In genomic region chr14:100294963-100295330, GRCh38 we compare ENCODE assay signal across 32 cellular contexts.
A peak's percentile ranks its signal among the peaks of the same experiment; 100 is the strongest.
DNase-seq lines count a peak whose midpoint lies in the region; ATAC-seq lines count a peak whose summit lies in the region.
"Had no signal": no experiment of that assay in that cellular context is flagged by ENCODE, and none has a peak within 500 bp of the region (broad histone marks: within the 10 kb centered on the region; RNA-seq: fewer than 3 reads in every experiment).

No MANE protein-coding gene starts in this region.

- DNase-seq in HuH-7.5 (ENCODE audit: low spot score) (peak; percentile 7), islet precursor cell (peak; percentile 40), T-helper 2 cell (no peak), NCI-H2081 (lab: John Stamatoyannopoulos, UW) (no peak), NCI-H2171 (lab: John Stamatoyannopoulos, UW) (no peak)
- no peak for DNase-seq in stimulated activated effector memory CD8-positive, alpha-beta T cell treated with anti-CD3 and anti-CD28 coated beads, Interleukin-12 subunit alpha, Interleukin-12 subunit beta, amount 100 ng/mL, for 72 hours (ENCODE audit: low spot score in 2 of 2)
- DNase-seq: activated CD4-positive, alpha-beta T cell treated with anti-CD3 and anti-CD28 coated beads, Interleukin-2, amount 50 U/mL, for 48 hours; activated CD8-positive, alpha-beta memory T cell treated with anti-CD3 and anti-CD28 coated beads, Interleukin-2, amount 50 U/mL, for 48 hours; body of pancreas; CD4-positive, CD25-positive, alpha-beta regulatory T cell; DND-41; effector CD4-positive, alpha-beta T cell; esophagus squamous epithelium; foreskin melanocyte; KBM-7; MM.1S; naive B cell; NCI-H2029; NCI-H345; small intestine; stimulated activated CD4-positive, alpha-beta T cell treated with anti-CD3 and anti-CD28 coated beads, Interleukin-1b, Interleukin-23, amount 100 ng/mL, for 48 hours; T-helper 1 cell had no signal

- peak overlapping the region; percentile 73 to 97 (median 86) for H3K4me2 ChIP-seq in BLaER1 treated with 17β-estradiol and CSF1 and Interleukin-3, amounts not matched to agents 10 nM and 100 nM
- H3K4me2 ChIP-seq: hepatocyte had no signal

- peak overlapping the region; percentile 34 to 81 (median 62); a peak in 18 of 22 replicates for H3K9ac ChIP-seq in BLaER1 treated with 17β-estradiol and CSF1 and Interleukin-3, amounts not matched to agents 10 nM and 100 nM
- no peak overlapping the region for H3K9ac ChIP-seq in stomach smooth muscle (ENCODE audit: low read length in 2 of 2)
- H3K9ac ChIP-seq: GM23248 had no signal

- ATAC-seq in stimulated activated effector memory CD8-positive, alpha-beta T cell treated with anti-CD3 and anti-CD28 coated beads, Interleukin-12 subunit alpha, Interleukin-12 subunit beta, amount 100 ng/mL, for 72 hours: no peak
- ATAC-seq: activated CD4-positive, CD25-positive, alpha-beta regulatory T cell treated with anti-CD3 and anti-CD28 coated beads, Interleukin-2, amount 50 U/mL, for 24 hours; left lung had no signal

- peaks cover 99 to 100% (median 100%) of the 10 kb centered on the region in 10 experiments for H3K4me1 ChIP-seq in BLaER1 treated with 17β-estradiol and CSF1 and Interleukin-3, amounts not matched to agents 10 nM and 100 nM
- peaks cover 48% of the 10 kb centered on the region for H3K4me1 ChIP-seq in stomach smooth muscle (ENCODE audit: control insufficient read depth, insufficient read depth, low read length)

- H4K20me1 ChIP-seq in BLaER1 treated with 17β-estradiol and CSF1 and Interleukin-3, amounts not matched to agents 10 nM and 100 nM: peaks cover 38 to 99% (median 68%) of the 10 kb centered on the region in 11 experiments; a peak in 21 of 22 replicates

- H3K36me3 Mint-ChIP-seq in stimulated activated effector memory CD8-positive, alpha-beta T cell treated with anti-CD3 and anti-CD28 coated beads, Interleukin-12 subunit alpha, Interleukin-12 subunit beta, amount 100 ng/mL, for 72 hours: peaks cover 19% of the 10 kb centered on the region
- H3K36me3 Mint-ChIP-seq: CD4-positive, CD25-positive, alpha-beta regulatory T cell; naive B cell had no signal

- no peaks in the 10 kb centered on the region for H3K27me3 ChIP-seq in BLaER1 treated with 17β-estradiol and CSF1 and Interleukin-3, amounts not matched to agents 10 nM and 100 nM
- no peaks in the 10 kb centered on the region for H3K27me3 ChIP-seq in stomach smooth muscle (ENCODE audit: control insufficient read depth in 1 of 2, insufficient read depth in 2 of 2, low read length in 2 of 2)
- H3K27me3 ChIP-seq: body of pancreas, esophagus squamous epithelium, hepatocyte, left lung, Peyer's patch, SJCRH30 had no signal

- no peak overlapping the region for H3K27ac Mint-ChIP-seq in stimulated activated effector memory CD8-positive, alpha-beta T cell treated with anti-CD3 and anti-CD28 coated beads, Interleukin-12 subunit alpha, Interleukin-12 subunit beta, amount 100 ng/mL, for 72 hours
- H3K27ac Mint-ChIP-seq: CD4-positive, CD25-positive, alpha-beta regulatory T cell; mesothelial cell of epicardium had no signal

- H3K36me3 ChIP-seq in BLaER1 treated with 17β-estradiol and CSF1 and Interleukin-3, amounts not matched to agents 10 nM and 100 nM: peaks cover 30 to 66% (median 40%) of the 10 kb centered on the region in 11 experiments
- H3K36me3 ChIP-seq in stomach smooth muscle (ENCODE audit: control insufficient read depth in 2 of 2, insufficient read depth in 2 of 2, low read length in 2 of 2): peaks cover 0 to 9% of the 10 kb centered on the region in 2 donors

- H3K9me3 Mint-ChIP-seq in stimulated activated effector memory CD8-positive, alpha-beta T cell treated with anti-CD3 and anti-CD28 coated beads, Interleukin-12 subunit alpha, Interleukin-12 subunit beta, amount 100 ng/mL, for 72 hours: no peaks in the 10 kb centered on the region
- H3K9me3 Mint-ChIP-seq: CD4-positive, CD25-positive, alpha-beta regulatory T cell; mesothelial cell of epicardium; naive B cell had no signal

- H3K27ac ChIP-seq in BLaER1 treated with 17β-estradiol and CSF1 and Interleukin-3, amounts not matched to agents 10 nM and 100 nM: peak overlapping the region in 9 of 11 experiments; percentile 67 to 92 (median 83); a peak in 19 of 22 replicates
- H3K27ac ChIP-seq in stomach smooth muscle (ENCODE audit: low read length): peak overlapping the region; percentile 37
- H3K27ac ChIP-seq: esophagus squamous epithelium, GM23248, hepatocyte, left lung, Peyer's patch, prostate gland, SJCRH30 had no signal

- H3K9me3 ChIP-seq in BLaER1 treated with 17β-estradiol and CSF1 and Interleukin-3, amounts not matched to agents 10 nM and 100 nM (replicated peaks in 1 of 11): no peaks in the 10 kb centered on the region
- H3K9me3 ChIP-seq in stomach smooth muscle (ENCODE audit: control insufficient read depth in 2 of 2, low read length in 2 of 2): no peaks in the 10 kb centered on the region
- H3K9me3 ChIP-seq: body of pancreas, esophagus squamous epithelium, left lung, Peyer's patch, prostate gland, SJCRH30 had no signal

- H3K4me3 ChIP-seq in BLaER1 treated with 17β-estradiol and CSF1 and Interleukin-3, amounts not matched to agents 10 nM and 100 nM: peak overlapping the region in 2 of 10 experiments; percentile 14 to 19; a peak in 1 of 20 replicates
- no peak overlapping the region for H3K4me3 ChIP-seq in stomach smooth muscle (ENCODE audit: low read length in 2 of 2)
- H3K4me3 ChIP-seq: body of pancreas, esophagus squamous epithelium, GM23248, hepatocyte, left lung, Peyer's patch, prostate gland, SJCRH30 had no signal

- H3K4me1 Mint-ChIP-seq in stimulated activated effector memory CD8-positive, alpha-beta T cell treated with anti-CD3 and anti-CD28 coated beads, Interleukin-12 subunit alpha, Interleukin-12 subunit beta, amount 100 ng/mL, for 72 hours: peaks cover 27% of the 10 kb centered on the region
- H3K4me1 Mint-ChIP-seq: mesothelial cell of epicardium had no signal

- no peak overlapping the region for H3K4me3 Mint-ChIP-seq in stimulated activated effector memory CD8-positive, alpha-beta T cell treated with anti-CD3 and anti-CD28 coated beads, Interleukin-12 subunit alpha, Interleukin-12 subunit beta, amount 100 ng/mL, for 72 hours
- H3K4me3 Mint-ChIP-seq: CD4-positive, CD25-positive, alpha-beta regulatory T cell; mesothelial cell of epicardium had no signal

Comparison
In these comparisons a context has a peak if more than half of its experiments do, and no peak if none do; other contexts are left out.
1. H3K9ac ChIP-seq: peak in BLaER1 treated with 17β-estradiol and CSF1 and Interleukin-3, amounts not matched to agents 10 nM and 100 nM (11 of 11); none in stomach smooth muscle (0 of 2).
2. DNase-seq: peak in HuH-7.5 (single experiment) and islet precursor cell (single experiment); none in stimulated activated effector memory CD8-positive, alpha-beta T cell treated with anti-CD3 and anti-CD28 coated beads, Interleukin-12 subunit alpha, Interleukin-12 subunit beta, amount 100 ng/mL, for 72 hours (0 of 2), T-helper 2 cell (0 of 5), NCI-H2081 (0 of 2) and NCI-H2171 (single experiment).